Comparison of ENCODE assay signal across 10 cellular contexts in genomic region chr1:183282101-183282855, GRCh38.
DNase-seq lines count a peak whose midpoint lies in the region; ATAC-seq and TF ChIP-seq lines count a peak whose summit lies in the region.
"Had no signal": no experiment of that assay in that cellular context is flagged by ENCODE, and none has a peak within 500 bp of the region (broad histone marks: within the 10 kb centered on the region; RNA-seq: fewer than 3 reads in every experiment).

No MANE protein-coding gene starts in this region.

- no peaks in the 10 kb centered on the region for H3K27me3 ChIP-seq in AG04450 (ENCODE audit: control insufficient read depth, insufficient read depth, low read length)
- no peaks in the 10 kb centered on the region for H3K27me3 ChIP-seq in right cardiac atrium (ENCODE audit: control insufficient read depth, insufficient read depth)
- H3K27me3 ChIP-seq in psoas muscle (ENCODE audit: insufficient read depth in 3 of 3, low read length in 2 of 3), result no peaks in the 10 kb centered on the region
- no peaks in the 10 kb centered on the region for H3K27me3 ChIP-seq in Karpas-422 (ENCODE audit: low read length)

- 66% methylated on average over 9 of the region's 9 CpGs for WGBS in right cardiac atrium
- 52 to 57% (median 53%) methylated on average over 9 of the region's 9 CpGs for WGBS in psoas muscle, 3 donors

- no peaks in the 10 kb centered on the region for H3K9me2 ChIP-seq in Karpas-422 (replicated peaks; ENCODE audit: insufficient read depth, low read length)

- H3K4me3 ChIP-seq in AG04450 (ENCODE audit: low read depth, low read length) (no peak overlapping the region), right cardiac atrium (ENCODE audit: low read length) (no peak overlapping the region), psoas muscle (peak overlapping the region; percentile 51), Karpas-422 (ENCODE audit: low read length) (no peak overlapping the region)

- no peak overlapping the region for H2AFZ ChIP-seq in Karpas-422 (ENCODE audit: low read length)

- intact Hi-C loops in right cardiac atrium (cut with DNase I), result loop anchor here in 3 of 4 donors (5.0 to 10.0 kb wide), 2 partner anchors 35 to 133 kb away; partner anchors contain the start of gene NMNAT2 (in 2 of the 3)
- intact Hi-C loops in psoas muscle (cut with DNase I), result loop anchor here (5.0 to 10.0 kb wide), 4 partner anchors 35 to 340 kb away; no protein-coding TSS in a partner anchor

- no peaks in the 10 kb centered on the region for H3K27me3 Mint-ChIP-seq in brain

- ATAC-seq in right cardiac atrium (peak; percentile 1 to 3), psoas muscle (peak in 3 of 4 donors; percentile 18 to 30 (median 30))

- peaks cover 74% of the 10 kb centered on the region for H3K4me1 Mint-ChIP-seq in brain
- H3K4me1 Mint-ChIP-seq: activated CD4-positive, alpha-beta T cell treated with anti-CD3 and anti-CD28 coated beads for 36 hours; immature natural killer cell had no signal

- H3K9me3 Mint-ChIP-seq in brain, result peaks cover 0 to 2% (median 0%) of the 10 kb centered on the region in 5 experiments
- H3K9me3 Mint-ChIP-seq: immature natural killer cell had no signal

- no peak for TF ChIP-seq CTCF in AG04450 (IDR thresholded peaks at IDR 0.05; ENCODE audit: low read depth, low read length)
- TF ChIP-seq CTCF in brain (conservative IDR thresholded peaks at IDR 0.05), result no peak
- TF ChIP-seq CTCF in psoas muscle (IDR thresholded peaks at IDR 0.05), result no peak

- CTCF ChIA-PET in AG04450 (lab: Charles Lee), result interaction anchor here (0.5 to 3.2 kb wide), 30 partner anchors 8 to 404 kb away, joined by 3 to 27 read pairs (median 4); no protein-coding TSS in a partner anchor

- H4K20me1 ChIP-seq in Karpas-422 (ENCODE audit: insufficient read depth, low read depth, low read length), result no peaks in the 10 kb centered on the region

- peak overlapping the region in 3 of 5 experiments; percentile 52 to 93 (median 92) for H3K27ac Mint-ChIP-seq in brain
- H3K27ac Mint-ChIP-seq: activated CD4-positive, alpha-beta T cell treated with anti-CD3 and anti-CD28 coated beads for 36 hours; immature natural killer cell had no signal

- no peak overlapping the region for H3K9ac ChIP-seq in Karpas-422 (ENCODE audit: low read length)

- H3K27ac ChIP-seq in AG04450 (ENCODE audit: low read depth, low read length), result peak overlapping the region; percentile 2
- peak overlapping the region; percentile 88 for H3K27ac ChIP-seq in right cardiac atrium (ENCODE audit: low read length)
- H3K27ac ChIP-seq in psoas muscle, result peak overlapping the region; percentile 78
- no peak overlapping the region for H3K27ac ChIP-seq in Karpas-422 (ENCODE audit: low read length)

- in situ Hi-C loops in KBM-7 (cut with MboI; ENCODE audit: low pct_unique_long_range_greater_than_20kb, low sequenced_read_pairs), result no loop called here

- peaks cover 29% of the 10 kb centered on the region for H3K4me1 ChIP-seq in right cardiac atrium (ENCODE audit: control insufficient read depth, insufficient read depth, low read length)
- peaks cover 22% of the 10 kb centered on the region for H3K4me1 ChIP-seq in psoas muscle
- H3K4me1 ChIP-seq in Karpas-422 (ENCODE audit: low read length), result peaks cover 5% of the 10 kb centered on the region

- DNase-seq in AG04450 (ENCODE audit: low read depth, low spot score) (no peak), right cardiac atrium (no peak), psoas muscle (no peak), Karpas-422 (no peak), D341Med (ENCODE audit: low spot score) (no peak), KBM-7 (no peak)
- DNase-seq in stimulated activated CD4-positive, alpha-beta T cell treated with anti-CD3 and anti-CD28 coated beads, Interleukin-2, amount 100 ng/mL, for 24 hours, result no peak

- no peak overlapping the region for H3K4me2 ChIP-seq in Karpas-422 (ENCODE audit: low read depth, low read length, poor library complexity, severe bottlenecking)

- H3K79me2 ChIP-seq in Karpas-422 (ENCODE audit: low read length), result no peaks in the 10 kb centered on the region

- H3K36me3 Mint-ChIP-seq in brain, result peaks cover 27% of the 10 kb centered on the region
- H3K36me3 Mint-ChIP-seq: immature natural killer cell had no signal

- POLR2A ChIA-PET in AG04450 (lab: Yijun Ruan, JAX), result interaction anchor here (0.9 kb wide), 1 partner anchor 47 kb away, joined by 3 read pairs; no protein-coding TSS in a partner anchor

- no peaks in the 10 kb centered on the region for H3K9me3 ChIP-seq in AG04450 (ENCODE audit: control insufficient read depth, insufficient read depth, low read length)
- no peaks in the 10 kb centered on the region for H3K9me3 ChIP-seq in right cardiac atrium (ENCODE audit: control insufficient read depth, low read length)
- no peaks in the 10 kb centered on the region for H3K9me3 ChIP-seq in psoas muscle
- no peaks in the 10 kb centered on the region for H3K9me3 ChIP-seq in Karpas-422 (ENCODE audit: low read length)

- H3K36me3 ChIP-seq in psoas muscle (ENCODE audit: insufficient read depth in 1 of 2, low read depth in 1 of 2), result no peaks in the 10 kb centered on the region
- H3K36me3 ChIP-seq in Karpas-422 (ENCODE audit: insufficient read depth, low read length), result no peaks in the 10 kb centered on the region

- H3K4me3 Mint-ChIP-seq in brain, result no peak overlapping the region
- H3K4me3 Mint-ChIP-seq: activated CD4-positive, alpha-beta T cell treated with anti-CD3 and anti-CD28 coated beads for 36 hours; immature natural killer cell had no signal
